In the genomic region with DNA sequence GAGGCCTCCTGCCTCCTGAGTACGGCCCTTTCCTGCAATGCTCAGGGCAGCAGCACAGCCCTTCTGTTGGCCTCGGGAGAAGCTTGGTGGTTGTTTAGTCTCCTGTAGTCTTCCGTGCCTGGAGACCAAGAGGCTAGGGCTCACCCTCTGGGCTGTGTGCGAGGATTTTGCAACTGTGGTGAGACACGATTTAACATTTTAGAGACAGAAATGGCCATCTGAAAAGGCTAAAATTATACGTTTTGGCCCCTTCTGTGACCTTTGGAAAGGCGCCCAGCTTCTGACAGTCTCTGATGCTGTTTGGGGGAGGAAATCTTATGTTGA, we compare ENCODE assay signal across 2 cellular contexts.
TF ChIP-seq lines count a peak whose summit lies in the region.

No MANE protein-coding gene starts in this region.

TF ChIP-seq in SK-N-SH treated with all-trans-retinoic acid at 6 μM for 48 hours, 23 proteins besides CTCF, POLR2A, EP300 and RAD21:
- TF ChIP-seq, protein P1, sequence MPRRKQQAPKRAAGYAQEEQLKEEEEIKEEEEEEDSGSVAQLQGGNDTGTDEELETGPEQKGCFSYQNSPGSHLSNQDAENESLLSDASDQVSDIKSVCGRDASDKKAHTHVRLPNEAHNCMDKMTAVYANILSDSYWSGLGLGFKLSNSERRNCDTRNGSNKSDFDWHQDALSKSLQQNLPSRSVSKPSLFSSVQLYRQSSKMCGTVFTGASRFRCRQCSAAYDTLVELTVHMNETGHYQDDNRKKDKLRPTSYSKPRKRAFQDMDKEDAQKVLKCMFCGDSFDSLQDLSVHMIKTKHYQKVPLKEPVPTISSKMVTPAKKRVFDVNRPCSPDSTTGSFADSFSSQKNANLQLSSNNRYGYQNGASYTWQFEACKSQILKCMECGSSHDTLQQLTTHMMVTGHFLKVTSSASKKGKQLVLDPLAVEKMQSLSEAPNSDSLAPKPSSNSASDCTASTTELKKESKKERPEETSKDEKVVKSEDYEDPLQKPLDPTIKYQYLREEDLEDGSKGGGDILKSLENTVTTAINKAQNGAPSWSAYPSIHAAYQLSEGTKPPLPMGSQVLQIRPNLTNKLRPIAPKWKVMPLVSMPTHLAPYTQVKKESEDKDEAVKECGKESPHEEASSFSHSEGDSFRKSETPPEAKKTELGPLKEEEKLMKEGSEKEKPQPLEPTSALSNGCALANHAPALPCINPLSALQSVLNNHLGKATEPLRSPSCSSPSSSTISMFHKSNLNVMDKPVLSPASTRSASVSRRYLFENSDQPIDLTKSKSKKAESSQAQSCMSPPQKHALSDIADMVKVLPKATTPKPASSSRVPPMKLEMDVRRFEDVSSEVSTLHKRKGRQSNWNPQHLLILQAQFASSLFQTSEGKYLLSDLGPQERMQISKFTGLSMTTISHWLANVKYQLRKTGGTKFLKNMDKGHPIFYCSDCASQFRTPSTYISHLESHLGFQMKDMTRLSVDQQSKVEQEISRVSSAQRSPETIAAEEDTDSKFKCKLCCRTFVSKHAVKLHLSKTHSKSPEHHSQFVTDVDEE (CRISPR knock-in tag; IDR thresholded peaks at IDR 0.05): no peak
- TF ChIP-seq, protein P2, sequence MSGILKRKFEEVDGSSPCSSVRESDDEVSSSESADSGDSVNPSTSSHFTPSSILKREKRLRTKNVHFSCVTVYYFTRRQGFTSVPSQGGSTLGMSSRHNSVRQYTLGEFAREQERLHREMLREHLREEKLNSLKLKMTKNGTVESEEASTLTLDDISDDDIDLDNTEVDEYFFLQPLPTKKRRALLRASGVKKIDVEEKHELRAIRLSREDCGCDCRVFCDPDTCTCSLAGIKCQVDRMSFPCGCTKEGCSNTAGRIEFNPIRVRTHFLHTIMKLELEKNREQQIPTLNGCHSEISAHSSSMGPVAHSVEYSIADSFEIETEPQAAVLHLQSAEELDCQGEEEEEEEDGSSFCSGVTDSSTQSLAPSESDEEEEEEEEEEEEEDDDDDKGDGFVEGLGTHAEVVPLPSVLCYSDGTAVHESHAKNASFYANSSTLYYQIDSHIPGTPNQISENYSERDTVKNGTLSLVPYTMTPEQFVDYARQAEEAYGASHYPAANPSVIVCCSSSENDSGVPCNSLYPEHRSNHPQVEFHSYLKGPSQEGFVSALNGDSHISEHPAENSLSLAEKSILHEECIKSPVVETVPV (CRISPR knock-in tag; IDR thresholded peaks at IDR 0.05): no peak
- TF ChIP-seq SNAI2 (CRISPR knock-in tag; IDR thresholded peaks at IDR 0.05) (no peak), TCF4 (CRISPR knock-in tag; IDR thresholded peaks at IDR 0.05; ENCODE audit: borderline replicate concordance) (no peak), ZFP30 (CRISPR knock-in tag; IDR thresholded peaks at IDR 0.05) (no peak), ZNF565 (CRISPR knock-in tag; conservative IDR thresholded peaks at IDR 0.05; ENCODE audit: low read depth) (no peak), ZFP3 (CRISPR knock-in tag; IDR thresholded peaks at IDR 0.05) (no peak), PPARA (CRISPR knock-in tag; IDR thresholded peaks at IDR 0.05; ENCODE audit: borderline replicate concordance) (no peak), ARNTL (CRISPR knock-in tag; IDR thresholded peaks at IDR 0.05; ENCODE audit: borderline replicate concordance, low read depth) (no peak), ZC3H10 (CRISPR knock-in tag; IDR thresholded peaks at IDR 0.05) (no peak), GLIS3 (CRISPR knock-in tag; IDR thresholded peaks at IDR 0.05) (no peak), ZNF70 (CRISPR knock-in tag; IDR thresholded peaks at IDR 0.05) (no peak), BACH2 (CRISPR knock-in tag; IDR thresholded peaks at IDR 0.05; ENCODE audit: borderline replicate concordance) (no peak)
- TF ChIP-seq, protein P3, sequence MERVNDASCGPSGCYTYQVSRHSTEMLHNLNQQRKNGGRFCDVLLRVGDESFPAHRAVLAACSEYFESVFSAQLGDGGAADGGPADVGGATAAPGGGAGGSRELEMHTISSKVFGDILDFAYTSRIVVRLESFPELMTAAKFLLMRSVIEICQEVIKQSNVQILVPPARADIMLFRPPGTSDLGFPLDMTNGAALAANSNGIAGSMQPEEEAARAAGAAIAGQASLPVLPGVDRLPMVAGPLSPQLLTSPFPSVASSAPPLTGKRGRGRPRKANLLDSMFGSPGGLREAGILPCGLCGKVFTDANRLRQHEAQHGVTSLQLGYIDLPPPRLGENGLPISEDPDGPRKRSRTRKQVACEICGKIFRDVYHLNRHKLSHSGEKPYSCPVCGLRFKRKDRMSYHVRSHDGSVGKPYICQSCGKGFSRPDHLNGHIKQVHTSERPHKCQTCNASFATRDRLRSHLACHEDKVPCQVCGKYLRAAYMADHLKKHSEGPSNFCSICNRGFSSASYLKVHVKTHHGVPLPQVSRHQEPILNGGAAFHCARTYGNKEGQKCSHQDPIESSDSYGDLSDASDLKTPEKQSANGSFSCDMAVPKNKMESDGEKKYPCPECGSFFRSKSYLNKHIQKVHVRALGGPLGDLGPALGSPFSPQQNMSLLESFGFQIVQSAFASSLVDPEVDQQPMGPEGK (CRISPR knock-in tag; IDR thresholded peaks at IDR 0.05; ENCODE audit: borderline replicate concordance): no peak
- TF ChIP-seq, protein P4, sequence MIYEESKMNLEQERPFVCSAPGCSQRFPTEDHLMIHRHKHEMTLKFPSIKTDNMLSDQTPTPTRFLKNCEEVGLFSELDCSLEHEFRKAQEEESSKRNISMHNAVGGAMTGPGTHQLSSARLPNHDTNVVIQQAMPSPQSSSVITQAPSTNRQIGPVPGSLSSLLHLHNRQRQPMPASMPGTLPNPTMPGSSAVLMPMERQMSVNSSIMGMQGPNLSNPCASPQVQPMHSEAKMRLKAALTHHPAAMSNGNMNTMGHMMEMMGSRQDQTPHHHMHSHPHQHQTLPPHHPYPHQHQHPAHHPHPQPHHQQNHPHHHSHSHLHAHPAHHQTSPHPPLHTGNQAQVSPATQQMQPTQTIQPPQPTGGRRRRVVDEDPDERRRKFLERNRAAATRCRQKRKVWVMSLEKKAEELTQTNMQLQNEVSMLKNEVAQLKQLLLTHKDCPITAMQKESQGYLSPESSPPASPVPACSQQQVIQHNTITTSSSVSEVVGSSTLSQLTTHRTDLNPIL (CRISPR knock-in tag; IDR thresholded peaks at IDR 0.05; ENCODE audit: low read depth): no peak

TF ChIP-seq in HepG2, 621 proteins besides CTCF, POLR2A, EP300 and RAD21:
- TF ChIP-seq SMAD9 (CRISPR knock-in tag; IDR thresholded peaks at IDR 0.05) (no peak), ZNF121 (CRISPR knock-in tag; IDR thresholded peaks at IDR 0.05) (no peak), ZNF614 (CRISPR knock-in tag; IDR thresholded peaks at IDR 0.05; ENCODE audit: borderline replicate concordance) (no peak), NBN (conservative IDR thresholded peaks at IDR 0.05) (no peak), ZNF138 (CRISPR knock-in tag; IDR thresholded peaks at IDR 0.05; ENCODE audit: low read depth) (no peak), ELF4 (CRISPR knock-in tag; IDR thresholded peaks at IDR 0.05; ENCODE audit: borderline replicate concordance) (no peak), ZNF629 (CRISPR knock-in tag; conservative IDR thresholded peaks at IDR 0.05) (no peak)
- TF ChIP-seq, protein P5, sequence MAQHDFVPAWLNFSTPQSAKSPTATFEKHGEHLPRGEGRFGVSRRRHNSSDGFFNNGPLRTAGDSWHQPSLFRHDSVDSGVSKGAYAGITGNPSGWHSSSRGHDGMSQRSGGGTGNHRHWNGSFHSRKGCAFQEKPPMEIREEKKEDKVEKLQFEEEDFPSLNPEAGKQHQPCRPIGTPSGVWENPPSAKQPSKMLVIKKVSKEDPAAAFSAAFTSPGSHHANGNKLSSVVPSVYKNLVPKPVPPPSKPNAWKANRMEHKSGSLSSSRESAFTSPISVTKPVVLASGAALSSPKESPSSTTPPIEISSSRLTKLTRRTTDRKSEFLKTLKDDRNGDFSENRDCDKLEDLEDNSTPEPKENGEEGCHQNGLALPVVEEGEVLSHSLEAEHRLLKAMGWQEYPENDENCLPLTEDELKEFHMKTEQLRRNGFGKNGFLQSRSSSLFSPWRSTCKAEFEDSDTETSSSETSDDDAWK (CRISPR knock-in tag; IDR thresholded peaks at IDR 0.05): no peak
- TF ChIP-seq, protein P6, sequence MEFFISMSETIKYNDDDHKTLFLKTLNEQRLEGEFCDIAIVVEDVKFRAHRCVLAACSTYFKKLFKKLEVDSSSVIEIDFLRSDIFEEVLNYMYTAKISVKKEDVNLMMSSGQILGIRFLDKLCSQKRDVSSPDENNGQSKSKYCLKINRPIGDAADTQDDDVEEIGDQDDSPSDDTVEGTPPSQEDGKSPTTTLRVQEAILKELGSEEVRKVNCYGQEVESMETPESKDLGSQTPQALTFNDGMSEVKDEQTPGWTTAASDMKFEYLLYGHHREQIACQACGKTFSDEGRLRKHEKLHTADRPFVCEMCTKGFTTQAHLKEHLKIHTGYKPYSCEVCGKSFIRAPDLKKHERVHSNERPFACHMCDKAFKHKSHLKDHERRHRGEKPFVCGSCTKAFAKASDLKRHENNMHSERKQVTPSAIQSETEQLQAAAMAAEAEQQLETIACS (CRISPR knock-in tag; IDR thresholded peaks at IDR 0.05): no peak
- TF ChIP-seq, protein P7, sequence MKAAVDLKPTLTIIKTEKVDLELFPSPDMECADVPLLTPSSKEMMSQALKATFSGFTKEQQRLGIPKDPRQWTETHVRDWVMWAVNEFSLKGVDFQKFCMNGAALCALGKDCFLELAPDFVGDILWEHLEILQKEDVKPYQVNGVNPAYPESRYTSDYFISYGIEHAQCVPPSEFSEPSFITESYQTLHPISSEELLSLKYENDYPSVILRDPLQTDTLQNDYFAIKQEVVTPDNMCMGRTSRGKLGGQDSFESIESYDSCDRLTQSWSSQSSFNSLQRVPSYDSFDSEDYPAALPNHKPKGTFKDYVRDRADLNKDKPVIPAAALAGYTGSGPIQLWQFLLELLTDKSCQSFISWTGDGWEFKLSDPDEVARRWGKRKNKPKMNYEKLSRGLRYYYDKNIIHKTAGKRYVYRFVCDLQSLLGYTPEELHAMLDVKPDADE (CRISPR knock-in tag; IDR thresholded peaks at IDR 0.05): no peak
- TF ChIP-seq, protein P8, sequence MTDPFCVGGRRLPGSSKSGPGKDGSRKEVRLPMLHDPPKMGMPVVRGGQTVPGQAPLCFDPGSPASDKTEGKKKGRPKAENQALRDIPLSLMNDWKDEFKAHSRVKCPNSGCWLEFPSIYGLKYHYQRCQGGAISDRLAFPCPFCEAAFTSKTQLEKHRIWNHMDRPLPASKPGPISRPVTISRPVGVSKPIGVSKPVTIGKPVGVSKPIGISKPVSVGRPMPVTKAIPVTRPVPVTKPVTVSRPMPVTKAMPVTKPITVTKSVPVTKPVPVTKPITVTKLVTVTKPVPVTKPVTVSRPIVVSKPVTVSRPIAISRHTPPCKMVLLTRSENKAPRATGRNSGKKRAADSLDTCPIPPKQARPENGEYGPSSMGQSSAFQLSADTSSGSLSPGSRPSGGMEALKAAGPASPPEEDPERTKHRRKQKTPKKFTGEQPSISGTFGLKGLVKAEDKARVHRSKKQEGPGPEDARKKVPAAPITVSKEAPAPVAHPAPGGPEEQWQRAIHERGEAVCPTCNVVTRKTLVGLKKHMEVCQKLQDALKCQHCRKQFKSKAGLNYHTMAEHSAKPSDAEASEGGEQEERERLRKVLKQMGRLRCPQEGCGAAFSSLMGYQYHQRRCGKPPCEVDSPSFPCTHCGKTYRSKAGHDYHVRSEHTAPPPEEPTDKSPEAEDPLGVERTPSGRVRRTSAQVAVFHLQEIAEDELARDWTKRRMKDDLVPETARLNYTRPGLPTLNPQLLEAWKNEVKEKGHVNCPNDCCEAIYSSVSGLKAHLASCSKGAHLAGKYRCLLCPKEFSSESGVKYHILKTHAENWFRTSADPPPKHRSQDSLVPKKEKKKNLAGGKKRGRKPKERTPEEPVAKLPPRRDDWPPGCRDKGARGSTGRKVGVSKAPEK (CRISPR knock-in tag; IDR thresholded peaks at IDR 0.05; ENCODE audit: borderline replicate concordance): no peak
